Comparison of ENCODE assay signal across 8 cellular contexts in the genomic region with DNA sequence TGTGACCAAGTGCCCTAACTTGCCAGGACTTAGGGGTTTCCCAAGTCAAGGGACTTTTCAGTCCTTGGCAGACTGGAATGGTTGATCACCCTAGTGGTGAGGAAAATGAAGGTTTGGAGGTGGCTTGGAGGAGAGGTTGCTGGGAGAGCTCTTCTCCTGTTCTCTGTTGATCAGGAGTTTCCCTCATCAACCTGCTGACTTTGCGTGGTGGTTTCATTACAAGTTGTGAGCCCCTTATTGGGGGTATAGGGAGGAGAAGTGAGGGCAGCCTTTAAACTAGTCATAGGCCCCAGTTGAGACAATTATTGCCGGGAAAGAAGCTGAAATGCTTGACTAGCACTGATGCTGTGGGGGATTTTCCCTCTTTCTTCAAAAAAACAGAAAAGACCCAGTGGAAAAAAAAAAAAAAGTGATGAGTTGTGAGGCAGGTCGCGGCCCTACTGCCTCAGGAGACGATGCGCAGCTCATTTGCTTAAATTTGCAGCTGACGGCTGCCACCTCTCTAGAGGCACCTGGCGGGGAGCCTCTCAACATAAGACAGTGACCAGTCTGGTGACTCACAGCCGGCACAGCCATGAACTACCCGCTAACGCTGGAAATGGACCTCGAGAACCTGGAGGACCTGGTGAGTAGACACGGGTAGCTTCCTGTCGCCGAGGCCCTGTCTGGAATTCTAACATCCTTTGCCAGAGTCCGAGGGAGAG. TPM values are rescaled to one million over a fixed set of nuclear protein-coding genes. Genes with fewer than 3 reads are reported as not detected.
DNase-seq lines count a peak whose midpoint lies in the region; ATAC-seq and TF ChIP-seq lines count a peak whose summit lies in the region.

A gene with protein sequence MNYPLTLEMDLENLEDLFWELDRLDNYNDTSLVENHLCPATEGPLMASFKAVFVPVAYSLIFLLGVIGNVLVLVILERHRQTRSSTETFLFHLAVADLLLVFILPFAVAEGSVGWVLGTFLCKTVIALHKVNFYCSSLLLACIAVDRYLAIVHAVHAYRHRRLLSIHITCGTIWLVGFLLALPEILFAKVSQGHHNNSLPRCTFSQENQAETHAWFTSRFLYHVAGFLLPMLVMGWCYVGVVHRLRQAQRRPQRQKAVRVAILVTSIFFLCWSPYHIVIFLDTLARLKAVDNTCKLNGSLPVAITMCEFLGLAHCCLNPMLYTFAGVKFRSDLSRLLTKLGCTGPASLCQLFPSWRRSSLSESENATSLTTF (plus strand): TSS at position 525 of the 704 bp plus-strand sequence. CDS start 50 bp downstream, at position 575.

- H3K4me3 Mint-ChIP-seq in WTC11: no peak within 1 kb of the TSS

- no peaks in the 10 kb centered on the region for H3K36me3 Mint-ChIP-seq in WTC11

- H3K9me3 Mint-ChIP-seq in WTC11: no peaks in the 10 kb centered on the region

- H3K9me3 ChIP-seq in mucosa of descending colon: no peaks in the 10 kb centered on the region
- H3K9me3 ChIP-seq in left ventricle myocardium inferior (replicated peaks): no peaks in the 10 kb centered on the region

- peak; percentile 89 for ATAC-seq in GM18520 (IDR thresholded peaks at IDR 0.05; ENCODE audit: unreplicated experiment)
- peak; percentile 59 for ATAC-seq in HG02870 (IDR thresholded peaks at IDR 0.05; ENCODE audit: unreplicated experiment)
- peak; percentile 10; the same call in 1 of the 2 replicates for ATAC-seq in WTC11
- peak; percentile 61 for ATAC-seq in mucosa of descending colon
- ATAC-seq in left ventricle myocardium superior: no peak

- H3K4me3 ChIP-seq in mucosa of descending colon: no peak within 1 kb of the TSS
- H3K4me3 ChIP-seq in left ventricle myocardium inferior: no peak within 1 kb of the TSS

- intact Hi-C loops in mucosa of descending colon (cut with DNase I, micrococcal nuclease): no loop called here
- intact Hi-C loops in left ventricle myocardium inferior (cut with micrococcal nuclease): no loop called here
- intact Hi-C loops in left ventricle myocardium superior (cut with micrococcal nuclease): no loop called here

- POLR2A ChIA-PET in WTC11 (lab: Charles Lee): interaction anchor here (0.5 to 0.9 kb wide), 2 partner anchors 67 to 91 kb away, joined by 3 to 6 read pairs; no protein-coding TSS in a partner anchor

- no peak for TF ChIP-seq CTCF in WTC11 (IDR thresholded peaks at IDR 0.05)
- no peak for TF ChIP-seq CTCF in mucosa of descending colon (IDR thresholded peaks at IDR 0.05)
- no peak for TF ChIP-seq CTCF in left ventricle myocardium inferior (IDR thresholded peaks at IDR 0.05; ENCODE audit: borderline replicate concordance)

- H3K27me3 ChIP-seq in left ventricle myocardium inferior (ENCODE audit: low read depth): no peaks in the 10 kb centered on the region

- no peaks in the 10 kb centered on the region for H3K36me3 ChIP-seq in mucosa of descending colon (ENCODE audit: low read depth)
- H3K36me3 ChIP-seq in left ventricle myocardium inferior: no peaks in the 10 kb centered on the region

- H3K27me3 Mint-ChIP-seq in WTC11 (ENCODE audit: low read depth): peaks cover 3% of the 10 kb centered on the region; the same call in 1 of the 2 replicates

- no peak within 1 kb of the TSS for H3K27ac Mint-ChIP-seq in WTC11

- no peak within 1 kb of the TSS for H3K27ac ChIP-seq in left ventricle myocardium inferior (replicated peaks)

- peaks cover 3% of the 10 kb centered on the region for H3K4me1 ChIP-seq in mucosa of descending colon (ENCODE audit: low read depth)
- H3K4me1 ChIP-seq in left ventricle myocardium inferior: peaks cover 13% of the 10 kb centered on the region

- CTCF ChIA-PET in WTC11 (lab: Charles Lee): interaction anchor here (0.8 to 1.6 kb wide), 5 partner anchors 11 to 198 kb away, joined by 3 to 5 read pairs (median 4); partner anchors contain the start of genes FOXR1 and UPK2

- peaks cover 16% of the 10 kb centered on the region for H3K4me1 Mint-ChIP-seq in WTC11

- DNase-seq in WTC11 (ENCODE audit: low spot score) (no peak), mucosa of descending colon (no peak), NCI-H345 (lab: John Stamatoyannopoulos, UW) (no peak), left ventricle myocardium inferior (no peak), globus pallidus (ENCODE audit: low spot score) (no peak), left ventricle myocardium superior (no peak)

TF ChIP-seq in WTC11, 78 proteins besides CTCF, POLR2A, EP300 and RAD21:
- TF ChIP-seq RORB (CRISPR knock-in tag; IDR thresholded peaks at IDR 0.05): no peak
- no peak for TF ChIP-seq ZNF121 (CRISPR knock-in tag; IDR thresholded peaks at IDR 0.05)
- no peak for TF ChIP-seq ATF1 (CRISPR knock-in tag; IDR thresholded peaks at IDR 0.05)
- no peak for TF ChIP-seq ZMAT4 (CRISPR knock-in tag; IDR thresholded peaks at IDR 0.05)
TF ChIP-seq in WTC11: peak in this region for 0.

RNA-seq across cellular contexts. Expression of the gene that starts here (rescaled TPM):
- total RNA-seq in WTC11 (2021) (0.07 TPM in 1 of 3 replicates, not detected in the others), mucosa of descending colon (under 1 TPM in 2 of 3 donors, not detected in 1; 0.12 to 0.23 TPM), left ventricle myocardium inferior (not detected), left ventricle myocardium superior (not detected)

Comparison
In these comparisons a context has a peak if more than half of its experiments do, and no peak if none do; other contexts are left out.
1. Peak in ATAC-seq in WTC11; RNA of the gene not detected or under 1 TPM.
2. Peak in ATAC-seq in mucosa of descending colon; RNA of the gene not detected or under 1 TPM.